Comparison of ENCODE assay signal across 8 cellular contexts in genomic region chr2:112121682-112122254, GRCh38. TPM values are rescaled to one million over a fixed set of nuclear protein-coding genes. Genes with fewer than 3 reads are reported as not detected.
A peak's percentile ranks its signal among the peaks of the same experiment; 100 is the strongest.
DNase-seq lines count a peak whose midpoint lies in the region; ATAC-seq and TF ChIP-seq lines count a peak whose summit lies in the region.

No MANE protein-coding gene starts in this region.

- no peaks in the 10 kb centered on the region; the same call in 1 of the 2 replicates for H3K9me3 Mint-ChIP-seq in HFFc6

- POLR2A ChIA-PET in PC-9 (lab: Charles Lee; ENCODE audit: unreplicated experiment): interaction anchor here (0.6 kb wide), 1 partner anchor 444 kb away, joined by 5 read pairs; no protein-coding TSS in a partner anchor

- intact Hi-C loops in PC-9 (cut with micrococcal nuclease; ENCODE audit: unreplicated experiment) (loop anchor here (5.0 kb wide), 1 partner anchor 234 kb away; no protein-coding TSS in a partner anchor), breast epithelium (cut with DNase I; ENCODE audit: low total_unique reads) (no loop called here), vagina (cut with DNase I) (loop anchor here (10.0 kb wide), 1 partner anchor 133 kb away; the partner anchor contains the start of gene ZC3H8)

- peaks cover 26% of the 10 kb centered on the region for H3F3A ChIP-seq in PC-9 (ENCODE audit: insufficient read depth, low read depth)

- H3K27me3 Mint-ChIP-seq in HFFc6 (ENCODE audit: insufficient read depth): no peaks in the 10 kb centered on the region

- H3K4me3 Mint-ChIP-seq in HFFc6: no peak overlapping the region

- TF ChIP-seq CTCF in HFFc6 (IDR thresholded peaks at IDR 0.05) (peak; percentile 87), PC-9 (conservative IDR thresholded peaks at IDR 0.05) (peak; percentile 79), breast epithelium (IDR thresholded peaks at IDR 0.05) (peak; percentile 31 to 51 (median 42)), lung (IDR thresholded peaks at IDR 0.05; ENCODE audit: control extremely low read depth, extremely low read depth) (peak; percentile 26), vagina (IDR thresholded peaks at IDR 0.05) (peak; percentile 30 to 40 (median 35))

- no peaks in the 10 kb centered on the region for H3K79me2 ChIP-seq in PC-9 (ENCODE audit: low read depth)

- no peaks in the 10 kb centered on the region for H3K27me3 ChIP-seq in PC-9 (ENCODE audit: insufficient read depth, low read depth)
- H3K27me3 ChIP-seq in breast epithelium: no peaks in the 10 kb centered on the region
- no peaks in the 10 kb centered on the region for H3K27me3 ChIP-seq in lung (ENCODE audit: control insufficient read depth, insufficient read depth)
- no peaks in the 10 kb centered on the region for H3K27me3 ChIP-seq in vagina

- peaks cover 26% of the 10 kb centered on the region for H3K36me3 Mint-ChIP-seq in HFFc6 (ENCODE audit: low read depth)

- no peaks in the 10 kb centered on the region for H3K4me1 Mint-ChIP-seq in HFFc6 (ENCODE audit: low read depth)

- no peak overlapping the region for H2AFZ ChIP-seq in PC-9

- H3K27ac ChIP-seq in PC-9: no peak overlapping the region
- no peak overlapping the region for H3K27ac ChIP-seq in breast epithelium
- H3K27ac ChIP-seq in lung (ENCODE audit: low read depth in 1 of 2, low read length in 1 of 2): no peak overlapping the region
- no peak overlapping the region for H3K27ac ChIP-seq in vagina

- H3K4me1 ChIP-seq in PC-9 (replicated peaks; ENCODE audit: insufficient read depth): no peaks in the 10 kb centered on the region
- H3K4me1 ChIP-seq in breast epithelium: no peaks in the 10 kb centered on the region
- no peaks in the 10 kb centered on the region for H3K4me1 ChIP-seq in lung (ENCODE audit: control insufficient read depth in 2 of 2, insufficient read depth in 2 of 2, low read length in 2 of 2)
- no peaks in the 10 kb centered on the region for H3K4me1 ChIP-seq in vagina

- no peak for ATAC-seq in lung (ENCODE audit: insufficient read depth, low FRiP score)
- no peak for ATAC-seq in HG03175 (IDR thresholded peaks at IDR 0.05; ENCODE audit: unreplicated experiment)
- ATAC-seq in GM18520 (IDR thresholded peaks at IDR 0.05; ENCODE audit: unreplicated experiment): no peak

- no peaks in the 10 kb centered on the region for H3K9me2 ChIP-seq in PC-9 (ENCODE audit: insufficient read depth)

- H3K27ac Mint-ChIP-seq in HFFc6: no peak overlapping the region

- H4K20me1 ChIP-seq in PC-9 (ENCODE audit: insufficient read depth): no peaks in the 10 kb centered on the region

- TF ChIP-seq POLR2A in breast epithelium (IDR thresholded peaks at IDR 0.05) (no peak), vagina (IDR thresholded peaks at IDR 0.05) (no peak)

- H3K4me2 ChIP-seq in PC-9: no peak overlapping the region

- 0 out of 2 replicates have a peak, but pooled peaks cover 3% of the 10 kb centered on the region for H3K9me3 ChIP-seq in PC-9 (ENCODE audit: insufficient read depth, low read depth)
- H3K9me3 ChIP-seq in breast epithelium: no peaks in the 10 kb centered on the region
- no peaks in the 10 kb centered on the region for H3K9me3 ChIP-seq in lung (ENCODE audit: control insufficient read depth in 2 of 2, insufficient read depth in 1 of 2, low read length in 1 of 2)
- H3K9me3 ChIP-seq in vagina: no peaks in the 10 kb centered on the region

- DNase-seq in Caki2 (ENCODE audit: low read depth): peak; percentile 49
- peak; percentile 51 for DNase-seq in HFFc6
- DNase-seq in PC-9: no peak
- DNase-seq in breast epithelium (ENCODE audit: low spot score in 2 of 2): no peak
- no peak for DNase-seq in lung (ENCODE audit: low spot score)
- DNase-seq in vagina (ENCODE audit: extremely low spot score in 2 of 2): no peak

- H3K4me3 ChIP-seq in PC-9: no peak overlapping the region
- H3K4me3 ChIP-seq in breast epithelium: no peak overlapping the region
- H3K4me3 ChIP-seq in lung: no peak overlapping the region
- no peak overlapping the region for H3K4me3 ChIP-seq in vagina

- in situ Hi-C loops in Caki2 (cut with HindIII; ENCODE audit: low pct_unique_long_range_greater_than_20kb, low sequenced_read_pairs): no loop called here

- H3K36me3 ChIP-seq in PC-9 (ENCODE audit: low read depth): peaks cover 18% of the 10 kb centered on the region
- no peaks in the 10 kb centered on the region for H3K36me3 ChIP-seq in breast epithelium
- peaks cover 7 to 10% of the 10 kb centered on the region in 2 donors for H3K36me3 ChIP-seq in lung (ENCODE audit: control insufficient read depth in 2 of 2, insufficient read depth in 2 of 2, low read length in 2 of 2)
- peaks cover 0 to 10% of the 10 kb centered on the region in 2 donors for H3K36me3 ChIP-seq in vagina

- CTCF ChIA-PET in PC-9 (lab: Charles Lee): interaction anchor here (0.8 to 1.3 kb wide), 3 partner anchors 10 to 379 kb away, joined by 3 read pairs; no protein-coding TSS in a partner anchor

- no TSS peak for BruUV-seq in PC-9 (replicated peaks; lab: Mats Ljungman, UMichigan)

RNA-seq across cellular contexts. Expression of gene FBLN7, which starts 16.4 kb away (rescaled TPM):
- 8.1 and 13.6 TPM in 2 replicates for total RNA-seq in Caki2 (2014; rRNA removed; shearing (Covaris generic); ENCODE audit: low replicate concordance)
- total RNA-seq in HFFc6 (2021; fragmentation: NEBNext Ultra II Directional; extraction: Animal tissue kit (Norgen Biotek cat#: 25700)): 1 to 10 TPM; 1.9 to 8.0 (median 7.2) TPM
- total RNA-seq in PC-9 (2021) (0.70 and 1.6 TPM in 2 replicates), breast epithelium (10 to 100 TPM in 2 of 3 donors, 1 to 10 TPM in 1; 9.2 to 15.7 (median 11.0) TPM), lung (1 to 10 TPM; 2.7 to 7.0 TPM), vagina (11.5 TPM)
- polyA plus RNA-seq in lung: 1 to 10 TPM in 1 of 2 donors, under 1 TPM in 1; 0.77 to 1.0 TPM

Comparison
In these comparisons a context has a peak if more than half of its experiments do, and no peak if none do; other contexts are left out.
1. DNase-seq: peak in Caki2 (single experiment) and HFFc6 (single experiment); none in PC-9 (0 of 2), breast epithelium (0 of 2), lung (single experiment) and vagina (0 of 2).
2. CTCF ChIP-seq: peak in every context shown above with its lines; median percentile 87 in HFFc6; 79 in PC-9; 42 in breast epithelium; 35 in vagina; 26 in lung.